Comparison of ENCODE assay signal across 8 cellular contexts in genomic region chr19:1275976-1276619, GRCh38. TPM values are rescaled to one million over a fixed set of nuclear protein-coding genes. Genes with fewer than 3 reads are reported as not detected.
DNase-seq lines count a peak whose midpoint lies in the region; ATAC-seq and TF ChIP-seq lines count a peak whose summit lies in the region.

No MANE protein-coding gene starts in this region.

- H3K9me3 ChIP-seq in BE2C, result no peaks in the 10 kb centered on the region

- H3K4me1 Mint-ChIP-seq in dendritic cell treated with granulocyte-macrophage colony-stimulating factor and Interleukin-4, amounts not matched to agents 40 ng/mL and 50 ng/mL, for 4 days (ENCODE audit: low read depth), result peaks cover 69% of the 10 kb centered on the region
- peaks cover 33 to 53% of the 10 kb centered on the region in 2 donors for H3K4me1 Mint-ChIP-seq in natural killer cell

- ATAC-seq in natural killer cell (no peak), HG03354 (IDR thresholded peaks at IDR 0.05; ENCODE audit: poor library complexity, severe bottlenecking, unreplicated experiment) (no peak), HG03280 (IDR thresholded peaks at IDR 0.05; ENCODE audit: unreplicated experiment) (no peak)

- H3K4me3 Mint-ChIP-seq in dendritic cell treated with granulocyte-macrophage colony-stimulating factor and Interleukin-4, amounts not matched to agents 40 ng/mL and 50 ng/mL, for 4 days, result peak overlapping the region; percentile 79
- peak overlapping the region; percentile 78 for H3K4me3 Mint-ChIP-seq in natural killer cell

- H3K4me1 ChIP-seq in BE2C, result peaks cover 9% of the 10 kb centered on the region

- peak overlapping the region; percentile 90 for H3K27ac Mint-ChIP-seq in dendritic cell treated with granulocyte-macrophage colony-stimulating factor and Interleukin-4, amounts not matched to agents 40 ng/mL and 50 ng/mL, for 4 days
- H3K27ac Mint-ChIP-seq in natural killer cell, result peak overlapping the region; percentile 91 to 93

- TF ChIP-seq CTCF in BE2C (IDR thresholded peaks at IDR 0.05; ENCODE audit: low read depth, low read length) (no peak), LNCaP clone FGC (IDR thresholded peaks at IDR 0.05; ENCODE audit: control insufficient read depth, extremely low read depth, insufficient read depth) (no peak), natural killer cell (IDR thresholded peaks at IDR 0.05) (no peak)

- peak overlapping the region; percentile 64 for H3K4me3 ChIP-seq in BE2C (ENCODE audit: low read depth, low read length)
- peak overlapping the region; percentile 91 for H3K4me3 ChIP-seq in LNCaP clone FGC (ENCODE audit: low read depth, low read length)

- DNase-seq in BE2C (no peak), LNCaP clone FGC (ENCODE audit: low read depth) (no peak), natural killer cell (no peak), NCI-H1048 (lab: John Stamatoyannopoulos, UW) (no peak), iPS-NIHi7 (ENCODE audit: extremely low spot score) (no peak)

- H3K9me3 Mint-ChIP-seq in dendritic cell treated with granulocyte-macrophage colony-stimulating factor and Interleukin-4, amounts not matched to agents 40 ng/mL and 50 ng/mL, for 4 days, result no peaks in the 10 kb centered on the region
- H3K9me3 Mint-ChIP-seq in natural killer cell, result no peaks in the 10 kb centered on the region

- H3K27me3 ChIP-seq in BE2C, result no peaks in the 10 kb centered on the region

- no peaks in the 10 kb centered on the region for H3K27me3 Mint-ChIP-seq in dendritic cell treated with granulocyte-macrophage colony-stimulating factor and Interleukin-4, amounts not matched to agents 40 ng/mL and 50 ng/mL, for 4 days
- H3K27me3 Mint-ChIP-seq in natural killer cell (ENCODE audit: low read depth in 2 of 2), result no peaks in the 10 kb centered on the region

- H3K36me3 ChIP-seq in BE2C, result peaks cover 50% of the 10 kb centered on the region

- intact Hi-C loops in dendritic cell treated with granulocyte-macrophage colony-stimulating factor and Interleukin-4, amounts not matched to agents 40 ng/mL and 50 ng/mL, for 4 days (cut with micrococcal nuclease), result no loop called here
- intact Hi-C loops in natural killer cell (cut with micrococcal nuclease), result loop anchor here (10.0 kb wide), 1 partner anchor 219 kb away; the partner anchor contains the start of genes PCSK4 and REEP6

- peaks cover 89% of the 10 kb centered on the region for H3K36me3 Mint-ChIP-seq in dendritic cell treated with granulocyte-macrophage colony-stimulating factor and Interleukin-4, amounts not matched to agents 40 ng/mL and 50 ng/mL, for 4 days (ENCODE audit: low read depth)
- peaks cover 7% of the 10 kb centered on the region for H3K36me3 Mint-ChIP-seq in natural killer cell

RNA-seq across cellular contexts. Expression of gene FAM174C, which starts 0.8 kb away (rescaled TPM):
- 224 TPM for polyA plus RNA-seq in BE2C (2012; ENCODE audit: insufficient read depth, insufficient read length, low read depth)
- total RNA-seq in natural killer cell, result 10 to 100 TPM; 26.6 to 33.4 (median 27.1) TPM

RNA-seq across cellular contexts. Expression of gene CIRBP, which starts 7.0 kb away (rescaled TPM):
- 385 TPM for polyA plus RNA-seq in BE2C (2012; ENCODE audit: insufficient read depth, insufficient read length, low read depth)
- 100 to 1,000 TPM; 410 to 454 (median 440) TPM for total RNA-seq in natural killer cell

RNA-seq across cellular contexts. Expression of gene EFNA2, which starts 9.6 kb away (rescaled TPM):
- 2.7 TPM for polyA plus RNA-seq in BE2C (2012; ENCODE audit: insufficient read depth, insufficient read length, low read depth)
- total RNA-seq in natural killer cell, result not detected

RNA-seq across cellular contexts. Expression of gene MIDN, which starts 27.7 kb away (rescaled TPM):
- polyA plus RNA-seq in BE2C (2012; ENCODE audit: insufficient read depth, insufficient read length, low read depth), result 186 TPM
- 100 to 1,000 TPM; 296 to 367 (median 314) TPM for total RNA-seq in natural killer cell

RNA-seq across cellular contexts. Expression of gene ATP5F1D, which starts 34.5 kb away (rescaled TPM):
- polyA plus RNA-seq in BE2C (2012; ENCODE audit: insufficient read depth, insufficient read length, low read depth), result 658 TPM
- 100 to 1,000 TPM in 2 of 3 donors, 10 to 100 TPM in 1; 88.6 to 119 (median 104) TPM for total RNA-seq in natural killer cell
